ENCODE assay signal across 8 cellular contexts in the genomic region with DNA sequence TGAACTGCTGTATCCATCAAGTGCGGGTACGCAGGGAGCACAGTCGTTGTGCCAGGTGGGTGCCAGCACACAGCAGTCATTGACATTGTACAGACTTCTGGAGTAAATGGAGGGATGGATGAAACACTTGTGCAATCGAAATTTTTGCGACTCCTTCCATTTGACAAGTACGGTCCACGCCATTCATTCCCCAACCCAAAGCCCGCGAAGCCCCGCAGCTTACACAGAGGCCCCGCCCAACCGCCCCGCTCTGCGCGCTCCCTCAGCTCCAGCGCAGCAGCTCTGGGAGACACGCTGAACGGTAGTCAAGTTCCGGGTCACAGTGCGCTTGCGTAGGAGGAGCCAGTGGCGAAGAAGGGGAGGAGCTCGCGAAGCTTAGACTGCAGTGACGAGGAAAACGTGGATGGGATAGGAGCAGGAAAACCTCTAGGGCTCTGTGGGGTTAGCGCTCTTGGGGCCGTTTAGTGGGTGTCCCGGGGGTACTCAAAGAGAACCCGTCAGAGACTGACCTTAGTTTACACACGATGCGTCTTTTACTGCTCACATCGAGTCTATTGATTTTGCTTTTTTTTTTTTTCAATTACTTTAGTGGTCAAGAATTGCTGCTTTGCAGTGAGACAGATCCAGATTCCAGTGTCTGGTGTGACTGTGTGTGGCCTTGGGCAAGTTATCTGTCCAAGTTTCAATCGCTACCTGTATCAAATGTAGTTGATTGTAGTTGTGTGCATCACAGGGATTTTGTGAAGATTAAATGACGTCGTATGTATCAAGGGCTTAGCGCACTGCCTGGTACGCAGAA. TPM values are rescaled to one million over a fixed set of nuclear protein-coding genes. Genes with fewer than 3 reads are reported as not detected.
DNase-seq lines count a peak whose midpoint lies in the region; ATAC-seq, FAIRE-seq and TF ChIP-seq lines count a peak whose summit lies in the region.

No MANE protein-coding gene starts in this region.

- ATAC-seq in GM23338 (peak; percentile 99), RWPE2 (ENCODE audit: low read depth) (peak; percentile 100)

- peak overlapping the region; percentile 75 for H3K4me2 ChIP-seq in GM23338

- no peaks in the 10 kb centered on the region for H4K20me1 ChIP-seq in GM23338 (replicated peaks; ENCODE audit: insufficient read depth)

- H3K9ac ChIP-seq in stomach smooth muscle (ENCODE audit: low read length in 2 of 2) = peak overlapping the region; percentile 49 to 72

- H3K9me3 Mint-ChIP-seq in GM23338 = peaks cover 16% of the 10 kb centered on the region

- no peaks in the 10 kb centered on the region for H3K27me3 ChIP-seq in GM23338 (ENCODE audit: insufficient read depth)
- H3K27me3 ChIP-seq in RWPE2 (ENCODE audit: insufficient read depth, poor library complexity, severe bottlenecking) = no peaks in the 10 kb centered on the region
- H3K27me3 ChIP-seq in neuron (ENCODE audit: insufficient read depth, low read length) = no peaks in the 10 kb centered on the region
- H3K27me3 ChIP-seq in stomach smooth muscle (ENCODE audit: control insufficient read depth in 1 of 2, insufficient read depth in 2 of 2, low read length in 2 of 2) = peaks cover 0 to 4% of the 10 kb centered on the region in 2 donors

- peaks cover 10% of the 10 kb centered on the region; the same call in 2 of the 3 replicates for H3K36me3 Mint-ChIP-seq in GM23338 (ENCODE audit: low read depth)

- DNase-seq in Daoy (ENCODE audit: low read depth) (peak; percentile 92), GM23338 (ENCODE audit: low spot score) (peak; percentile 99), LoVo (ENCODE audit: low spot score) (peak; percentile 90), RWPE2 (ENCODE audit: low spot score) (peak; percentile 87), frontal cortex (ENCODE audit: low spot score in 2 of 2) (peak; percentile 73 to 89)
- DNase-seq in activated gamma-delta T cell treated with anti-CD3 and anti-CD28 coated beads, Interleukin-2, amount 50 U/mL, for 16 hours (ENCODE audit: low read depth) = peak; percentile 76

- peak overlapping the region; percentile 72 for H3K4me3 Mint-ChIP-seq in GM23338

- H3K27ac Mint-ChIP-seq in GM23338 = peak overlapping the region; percentile 39; the same call in 1 of the 2 replicates

- peaks cover 12% of the 10 kb centered on the region for H3K27me3 Mint-ChIP-seq in GM23338 (ENCODE audit: insufficient read depth, low read depth, poor library complexity)

- H3K4me1 ChIP-seq in GM23338 (ENCODE audit: insufficient read depth) = peaks cover 6% of the 10 kb centered on the region
- H3K4me1 ChIP-seq in RWPE2 (ENCODE audit: insufficient read depth, poor library complexity, severe bottlenecking) = no peaks in the 10 kb centered on the region
- no peaks in the 10 kb centered on the region for H3K4me1 ChIP-seq in neuron (ENCODE audit: insufficient read depth, low read length)
- H3K4me1 ChIP-seq in stomach smooth muscle (ENCODE audit: control insufficient read depth, insufficient read depth, low read length) = peaks cover 10% of the 10 kb centered on the region

- H3K36me3 ChIP-seq in GM23338 (ENCODE audit: insufficient read depth) (no peaks in the 10 kb centered on the region), RWPE2 (ENCODE audit: low read depth) (no peaks in the 10 kb centered on the region; the same call in 1 of the 2 replicates), neuron (ENCODE audit: insufficient read depth, low read length) (no peaks in the 10 kb centered on the region), stomach smooth muscle (ENCODE audit: control insufficient read depth in 2 of 2, insufficient read depth in 2 of 2, low read length in 2 of 2) (no peaks in the 10 kb centered on the region)

- H3K4me1 Mint-ChIP-seq in GM23338 = peaks cover 10% of the 10 kb centered on the region

- no peaks in the 10 kb centered on the region for H3K79me2 ChIP-seq in GM23338 (replicated peaks; ENCODE audit: insufficient read depth)

- H3K9me2 ChIP-seq in GM23338 (ENCODE audit: insufficient read depth) = 0 out of 2 replicates have a peak, but pooled peaks cover 2% of the 10 kb centered on the region

- H3K27ac ChIP-seq in GM23338 (ENCODE audit: low read depth) = no peak overlapping the region
- H3K27ac ChIP-seq in RWPE2 (ENCODE audit: poor library complexity, severe bottlenecking) = no peak overlapping the region
- peak overlapping the region; percentile 24 for H3K27ac ChIP-seq in stomach smooth muscle (ENCODE audit: low read length)

- H3K9me3 ChIP-seq in RWPE2 (ENCODE audit: severe bottlenecking) (no peaks in the 10 kb centered on the region), neuron (ENCODE audit: low read length) (no peaks in the 10 kb centered on the region), stomach smooth muscle (ENCODE audit: control insufficient read depth in 2 of 2, low read length in 2 of 2) (no peaks in the 10 kb centered on the region)

- no peak for FAIRE-seq in frontal cortex (lab: Jason Lieb, UNC)

- 0 out of 2 replicates have a peak, but pooled peaks cover 3% of the 10 kb centered on the region for H3F3A ChIP-seq in GM23338 (replicated peaks; ENCODE audit: low read depth)

- TF ChIP-seq CTCF in GM23338 (conservative IDR thresholded peaks at IDR 0.05; ENCODE audit: low read depth in 2 of 2) = no peak
- no peak for TF ChIP-seq CTCF in RWPE2 (IDR thresholded peaks at IDR 0.05; ENCODE audit: poor library complexity, severe bottlenecking)

- H3K4me3 ChIP-seq in GM23338 (peak overlapping the region; percentile 52), RWPE2 (ENCODE audit: severe bottlenecking) (peak overlapping the region; percentile 39), neuron (ENCODE audit: low read length) (peak overlapping the region; percentile 27), stomach smooth muscle (ENCODE audit: low read length in 2 of 2) (peak overlapping the region; percentile 64 to 76)

- peak overlapping the region; percentile 76 for H2AFZ ChIP-seq in GM23338
- H2AFZ ChIP-seq in neuron (ENCODE audit: low read depth, low read length) = no peak overlapping the region

TF ChIP-seq in GM23338, 12 proteins besides CTCF, POLR2A, EP300 and RAD21 (continues in another document):
- TF ChIP-seq STAT1 (IDR thresholded peaks at IDR 0.05; ENCODE audit: unreplicated experiment) (no peak), ZNF114 (CRISPR knock-in tag; IDR thresholded peaks at IDR 0.05) (no peak), EZH2 (IDR thresholded peaks at IDR 0.05; ENCODE audit: low read depth, unreplicated experiment) (no peak), NANOG (IDR thresholded peaks at IDR 0.05; ENCODE audit: borderline replicate concordance) (no peak), JUNB (IDR thresholded peaks at IDR 0.05; ENCODE audit: unreplicated experiment) (no peak), CREB1 (CRISPR knock-in tag; IDR thresholded peaks at IDR 0.05; ENCODE audit: low read depth) (peak; percentile 75), ZNF331 (CRISPR knock-in tag; IDR thresholded peaks at IDR 0.05; ENCODE audit: low read depth) (no peak), EZH2phosphoT487 (IDR thresholded peaks at IDR 0.05; ENCODE audit: unreplicated experiment) (no peak)

RNA-seq across cellular contexts. Expression of gene MSANTD3, which starts 15.3 kb away (rescaled TPM):
- 150 and 171 TPM in 2 replicates for total RNA-seq in Daoy (2014; rRNA removed; shearing (Covaris generic))
- total RNA-seq in GM23338 (2014; rRNA removed; shearing (Covaris generic)) = 30.6 and 34.5 TPM in 2 replicates
- 19.0 and 19.7 TPM in 2 replicates for polyA plus RNA-seq in GM23338 (2016; fragmentation: Nextera tagmentation; extraction: Ambion mirVana)
- 75.4 TPM for total RNA-seq in frontal cortex

RNA-seq across cellular contexts. Expression of gene TEX10, which starts 58.9 kb away (rescaled TPM):
- total RNA-seq in Daoy (2014; rRNA removed; shearing (Covaris generic)) = 64.2 and 65.3 TPM in 2 replicates
- total RNA-seq in GM23338 (2014; rRNA removed; shearing (Covaris generic)) = 98.7 and 102 TPM in 2 replicates
- 28.5 and 35.0 TPM in 2 replicates for polyA plus RNA-seq in GM23338 (2016; fragmentation: Nextera tagmentation; extraction: Ambion mirVana)
- 55.0 TPM for total RNA-seq in frontal cortex
